ENCODE assay signal across 15 cellular contexts in genomic region chr7:131653418-131654248, GRCh38.
DNase-seq lines count a peak whose midpoint lies in the region; ATAC-seq lines count a peak whose summit lies in the region.
"Had no signal": no experiment of that assay in that cellular context is flagged by ENCODE, and none has a peak within 500 bp of the region (broad histone marks: within the 10 kb centered on the region; RNA-seq: fewer than 3 reads in every experiment).

No MANE protein-coding gene starts in this region.

- H3K79me1 ChIP-seq in neuronal stem cell (ENCODE audit: low read depth, low read length): peaks cover 6% of the 10 kb centered on the region

- H3K4me2 ChIP-seq in neuronal stem cell (ENCODE audit: insufficient read depth, low read length, poor library complexity, severe bottlenecking): no peak overlapping the region

- H2BK12ac ChIP-seq in neuronal stem cell (ENCODE audit: low read length): peak overlapping the region; percentile 93

- peak overlapping the region; percentile 41 for H2AFZ ChIP-seq in neuronal stem cell (ENCODE audit: low read length)
- H2AFZ ChIP-seq: parathyroid adenoma had no signal

- peak overlapping the region; percentile 24 for H3K9ac ChIP-seq in neuronal stem cell (ENCODE audit: low read depth, low read length, poor library complexity)
- H3K9ac ChIP-seq: parathyroid adenoma had no signal

- H3K27ac ChIP-seq in neuronal stem cell (replicated peaks; ENCODE audit: low read length): peak overlapping the region; percentile 58
- H3K27ac ChIP-seq: 22Rv1, coronary artery, parathyroid adenoma had no signal

- H3K4me1 ChIP-seq in neuronal stem cell (ENCODE audit: control insufficient read depth in 2 of 2, insufficient read depth in 1 of 2, low read depth in 1 of 2, low read length in 2 of 2): peaks cover 24 to 27% of the 10 kb centered on the region in 2 donors
- H3K4me1 ChIP-seq: parathyroid adenoma had no signal

- WGBS in neuronal stem cell (ENCODE audit: extremely low coverage in 2 of 2, insufficient read length in 2 of 2, insufficient replicate concordance in 1 of 2), 2 donors: 100% methylated on average over 1 to 2 of the region's 12 CpGs

- H2BK120ac ChIP-seq in neuronal stem cell (ENCODE audit: low read depth, low read length): no peak overlapping the region

- H3K9me3 ChIP-seq in neuronal stem cell (replicated peaks in 1 of 2; ENCODE audit: control insufficient read depth in 2 of 2, insufficient read depth in 1 of 2, low read depth in 1 of 2, low read length in 2 of 2): peaks cover 0 to 6% of the 10 kb centered on the region in 2 donors

- H3K36me3 ChIP-seq in neuronal stem cell (replicated peaks in 1 of 2; ENCODE audit: control insufficient read depth in 2 of 2, insufficient read depth in 2 of 2, low read length in 2 of 2): no peaks in the 10 kb centered on the region

- H4K8ac ChIP-seq in neuronal stem cell (ENCODE audit: low read depth, low read length): no peak overlapping the region

- H3K14ac ChIP-seq in neuronal stem cell (ENCODE audit: low read length): peak overlapping the region; percentile 73

- peak overlapping the region; percentile 25 for H3K23ac ChIP-seq in neuronal stem cell (ENCODE audit: low read depth, low read length, poor library complexity)

- ATAC-seq in HG03097 (IDR thresholded peaks at IDR 0.05; ENCODE audit: low FRiP score, unreplicated experiment) (no peak), HG02885 (IDR thresholded peaks at IDR 0.05; ENCODE audit: poor library complexity, unreplicated experiment) (no peak)

- peak overlapping the region; percentile 56 for H2AK5ac ChIP-seq in neuronal stem cell (ENCODE audit: low read depth, low read length)

- H3K27me3 ChIP-seq in neuronal stem cell (ENCODE audit: control insufficient read depth in 3 of 3, insufficient read depth in 3 of 3, low read depth in 1 of 3, low read length in 3 of 3): peaks cover 0 to 2% (median 0%) of the 10 kb centered on the region in 3 experiments

- no peak overlapping the region for H2BK15ac ChIP-seq in neuronal stem cell (ENCODE audit: low read length)

- peak overlapping the region; percentile 94 for H4K91ac ChIP-seq in neuronal stem cell (ENCODE audit: low read depth, low read length, poor library complexity)

- H3K4me3 ChIP-seq in neuronal stem cell (ENCODE audit: low read length in 2 of 2): peak overlapping the region in 1 of 2 donors; percentile 31
- H3K4me3 ChIP-seq: coronary artery had no signal

- DNase-seq in DMS53 (lab: John Stamatoyannopoulos, UW) (peak; percentile 47), DMS53 treated with DMSO at 0.1 percent for 48 hours (lab: John Stamatoyannopoulos, UW; ENCODE audit: unreplicated experiment) (no peak), HT-29 (ENCODE audit: low spot score) (peak; percentile 49), astrocyte of the hippocampus (ENCODE audit: low read depth, low spot score) (peak; percentile 32), neuronal stem cell (ENCODE audit: low spot score) (no peak)
- DNase-seq in activated CD8-positive, alpha-beta memory T cell treated with anti-CD3 and anti-CD28 coated beads, Interleukin-2, amount 50 U/mL, for 4 hours: no peak
- DNase-seq: activated CD4-positive, alpha-beta memory T cell treated with anti-CD3 and anti-CD28 coated beads for 36 hours; activated naive CD4-positive, alpha-beta T cell treated with anti-CD3 and anti-CD28 coated beads for 36 hours; NCI-H524 treated with DMSO at 0.1 percent for 48 hours; stimulated activated CD4-positive, alpha-beta T cell treated with anti-CD3 and anti-CD28 coated beads, Interleukin-4, amount 100 ng/mL, for 4 hours had no signal

- peak overlapping the region; percentile 71 for H3K4ac ChIP-seq in neuronal stem cell (ENCODE audit: low read length)

- no peak overlapping the region for H2BK5ac ChIP-seq in neuronal stem cell (ENCODE audit: low read length)

- H3K18ac ChIP-seq in neuronal stem cell (ENCODE audit: low read length): peak overlapping the region; percentile 79

Comparison
In these comparisons a context has a peak if more than half of its experiments do, and no peak if none do; other contexts are left out.
1. DNase-seq: peak in DMS53 (single experiment), HT-29 (single experiment) and astrocyte of the hippocampus (single experiment); none in DMS53 treated with DMSO at 0.1 percent for 48 hours (single experiment), neuronal stem cell (single experiment) and activated CD8-positive, alpha-beta memory T cell treated with anti-CD3 and anti-CD28 coated beads, Interleukin-2, amount 50 U/mL, for 4 hours (single experiment).